ENCODE assay signal across 17 cellular contexts in genomic region chr2:169892951-169893350, GRCh38.
"Had no signal": no experiment of that assay in that cellular context is flagged by ENCODE, and none has a peak within 500 bp of the region (broad histone marks: within the 10 kb centered on the region; RNA-seq: fewer than 3 reads in every experiment).

No MANE protein-coding gene starts in this region.

- H3K27me3 Mint-ChIP-seq: naive thymus-derived CD4-positive, alpha-beta T cell; stimulated activated naive B cell treated with anti-CD40 and anti-IgM and Interleukin-4, amounts not matched to agents 10 μg/mL and 1 μg/mL and 100 μg/mL, for 72 hours; stimulated activated naive CD8-positive, alpha-beta T cell treated with anti-CD3 and anti-CD28 coated beads, Interleukin-15, amount 100 ng/mL, for 72 hours had no signal

- ATAC-seq: left colon; naive thymus-derived CD4-positive, alpha-beta T cell; sciatic nerve; stimulated activated naive B cell treated with anti-CD40 and anti-IgM and Interleukin-4, amounts not matched to agents 10 μg/mL and 1 μg/mL and 100 μg/mL, for 72 hours; stimulated activated naive CD8-positive, alpha-beta T cell treated with anti-CD3 and anti-CD28 coated beads, Interleukin-15, amount 100 ng/mL, for 72 hours had no signal

- H3K27ac ChIP-seq: epithelial cell of prostate, esophagus muscularis mucosa, hepatocyte, skin epidermis, testis, transverse colon had no signal

- H3K9me3 Mint-ChIP-seq: naive thymus-derived CD4-positive, alpha-beta T cell; nephron progenitor cell; stimulated activated naive B cell treated with anti-CD40 and anti-IgM and Interleukin-4, amounts not matched to agents 10 μg/mL and 1 μg/mL and 100 μg/mL, for 72 hours; stimulated activated naive CD8-positive, alpha-beta T cell treated with anti-CD3 and anti-CD28 coated beads, Interleukin-15, amount 100 ng/mL, for 72 hours had no signal

- H3K4me2 ChIP-seq: hepatocyte had no signal

- DNase-seq: effector memory CD4-positive, alpha-beta T cell; foreskin fibroblast; left colon; mammary epithelial cell; naive thymus-derived CD4-positive, alpha-beta T cell; nephron progenitor cell; stimulated activated CD4-positive, alpha-beta T cell treated with anti-CD3 and anti-CD28 coated beads, Interleukin-2, amount 100 ng/mL, for 24 hours; stimulated activated CD4-positive, alpha-beta T cell treated with anti-CD3 and anti-CD28 coated beads, Interleukin-4, amount 100 ng/mL, for 4 hours; stimulated activated naive B cell treated with anti-CD40 and anti-IgM and Interleukin-4, amounts not matched to agents 10 μg/mL and 1 μg/mL and 100 μg/mL, for 72 hours; stimulated activated naive CD8-positive, alpha-beta T cell treated with anti-CD3 and anti-CD28 coated beads, Interleukin-15, amount 100 ng/mL, for 72 hours; testis; transverse colon had no signal

- H3K9me3 ChIP-seq: esophagus muscularis mucosa, testis, transverse colon had no signal

- H3K4me3 Mint-ChIP-seq: naive thymus-derived CD4-positive, alpha-beta T cell; nephron progenitor cell; stimulated activated naive B cell treated with anti-CD40 and anti-IgM and Interleukin-4, amounts not matched to agents 10 μg/mL and 1 μg/mL and 100 μg/mL, for 72 hours; stimulated activated naive CD8-positive, alpha-beta T cell treated with anti-CD3 and anti-CD28 coated beads, Interleukin-15, amount 100 ng/mL, for 72 hours had no signal

- H2AFZ ChIP-seq: hepatocyte had no signal

- H3K4me3 ChIP-seq: esophagus muscularis mucosa, hepatocyte, skin epidermis, testis, transverse colon had no signal

- H3K27ac Mint-ChIP-seq: naive thymus-derived CD4-positive, alpha-beta T cell; nephron progenitor cell; stimulated activated naive B cell treated with anti-CD40 and anti-IgM and Interleukin-4, amounts not matched to agents 10 μg/mL and 1 μg/mL and 100 μg/mL, for 72 hours; stimulated activated naive CD8-positive, alpha-beta T cell treated with anti-CD3 and anti-CD28 coated beads, Interleukin-15, amount 100 ng/mL, for 72 hours had no signal

- H3K27me3 ChIP-seq: esophagus muscularis mucosa, hepatocyte, testis, transverse colon had no signal

- H3K4me1 Mint-ChIP-seq: naive thymus-derived CD4-positive, alpha-beta T cell; stimulated activated naive B cell treated with anti-CD40 and anti-IgM and Interleukin-4, amounts not matched to agents 10 μg/mL and 1 μg/mL and 100 μg/mL, for 72 hours; stimulated activated naive CD8-positive, alpha-beta T cell treated with anti-CD3 and anti-CD28 coated beads, Interleukin-15, amount 100 ng/mL, for 72 hours had no signal

- H3K4me1 ChIP-seq: testis, transverse colon had no signal
